Comparison of ENCODE assay signal across 8 cellular contexts in the genomic region with DNA sequence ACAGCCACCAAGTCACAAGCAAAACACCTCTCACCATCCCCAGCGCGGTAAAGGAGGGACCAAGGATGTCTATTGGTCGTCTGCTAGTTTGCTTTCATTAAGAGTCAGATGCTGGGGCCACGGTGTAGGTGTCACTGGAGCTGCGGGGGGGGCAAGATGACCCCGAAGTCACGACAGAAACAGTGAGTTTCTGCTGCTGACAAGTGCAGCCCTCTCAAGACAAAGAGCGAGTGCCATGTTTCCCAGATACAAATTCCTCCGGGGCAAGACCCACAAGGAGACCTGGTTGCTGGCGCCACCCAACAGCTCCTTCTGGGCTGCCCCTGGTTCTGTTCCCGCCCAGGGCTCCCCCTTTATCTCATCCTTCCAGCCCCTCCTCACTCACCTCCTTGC. TPM values are rescaled to one million over a fixed set of nuclear protein-coding genes. Genes with fewer than 3 reads are reported as not detected.
DNase-seq lines count a peak whose midpoint lies in the region; TF ChIP-seq lines count a peak whose summit lies in the region.

No MANE protein-coding gene starts in this region.

- H3K27me3 Mint-ChIP-seq in endothelial cell (ENCODE audit: unreplicated experiment): peaks cover 7% of the 10 kb centered on the region

- peaks cover 13% of the 10 kb centered on the region for H3K4me1 Mint-ChIP-seq in endothelial cell (ENCODE audit: unreplicated experiment)

- H3K4me3 ChIP-seq in HL-60 (replicated peaks; ENCODE audit: insufficient read depth, low read length) (peak overlapping the region; percentile 77), stomach smooth muscle (ENCODE audit: low read length in 2 of 2) (peak overlapping the region; percentile 77 to 81)

- H3K36me3 Mint-ChIP-seq in endothelial cell (ENCODE audit: low read depth, unreplicated experiment): peaks cover 9% of the 10 kb centered on the region

- peak overlapping the region; percentile 84 for H3K27ac Mint-ChIP-seq in endothelial cell (ENCODE audit: unreplicated experiment)

- peak overlapping the region; percentile 80 to 93 for H3K9ac ChIP-seq in stomach smooth muscle (ENCODE audit: low read length in 2 of 2)

- H3K27me3 ChIP-seq in HL-60 (ENCODE audit: insufficient read depth, poor library complexity, severe bottlenecking) (no peaks in the 10 kb centered on the region), stomach smooth muscle (ENCODE audit: control insufficient read depth in 1 of 2, insufficient read depth in 2 of 2, low read length in 2 of 2) (no peaks in the 10 kb centered on the region)

- peak; percentile 76 for DNase-seq in activated effector memory CD4-positive, alpha-beta T cell treated with anti-CD3 and anti-CD28 coated beads, Interleukin-2, amount 50 U/mL, for 16 hours
- DNase-seq in activated effector memory CD4-positive, alpha-beta T cell treated with Interleukin-2 at 50 U/mL for 16 hours: no peak
- DNase-seq in HL-60 (ENCODE audit: low read depth in 1 of 2, low spot score in 1 of 2) (no peak), endothelial cell (ENCODE audit: low spot score) (no peak), myocyte (ENCODE audit: low read depth) (peak; percentile 23), NCI-H2081 treated with DMSO at 0.1 percent for 48 hours (lab: John Stamatoyannopoulos, UW) (no peak)
- peak; percentile 69 for DNase-seq in activated CD4-positive, alpha-beta T cell treated with anti-CD3 and anti-CD28 coated beads for 48 hours

- H3K36me3 ChIP-seq in stomach smooth muscle (ENCODE audit: control insufficient read depth in 2 of 2, insufficient read depth in 2 of 2, low read length in 2 of 2): peaks cover 0 to 8% of the 10 kb centered on the region in 2 donors

- H3K9me3 ChIP-seq in stomach smooth muscle (ENCODE audit: control insufficient read depth in 2 of 2, low read length in 2 of 2): no peaks in the 10 kb centered on the region

- peak overlapping the region; percentile 90 for H3K27ac ChIP-seq in HL-60 (replicated peaks)
- peak overlapping the region; percentile 84 for H3K27ac ChIP-seq in stomach smooth muscle (ENCODE audit: low read length)

- no peaks in the 10 kb centered on the region for H3K9me3 Mint-ChIP-seq in endothelial cell (ENCODE audit: unreplicated experiment)

- H3K4me3 Mint-ChIP-seq in endothelial cell (ENCODE audit: unreplicated experiment): peak overlapping the region; percentile 97

- no peak for TF ChIP-seq CTCF in HL-60 (IDR thresholded peaks at IDR 0.05; ENCODE audit: insufficient read depth, low read length)
- no peak for TF ChIP-seq CTCF in endothelial cell (IDR thresholded peaks at IDR 0.05; ENCODE audit: unreplicated experiment)

- H3K4me1 ChIP-seq in stomach smooth muscle (ENCODE audit: control insufficient read depth, insufficient read depth, low read length): peaks cover 9% of the 10 kb centered on the region

RNA-seq across cellular contexts. Expression of a gene that starts 0.7 kb away (rescaled TPM):
- 84.4 TPM for total RNA-seq in endothelial cell (ENCODE audit: unreplicated experiment)
- 12.7 and 13.7 TPM in 2 replicates for total RNA-seq in myocyte
- 16.0 TPM for polyA plus RNA-seq in myocyte (2012)

RNA-seq across cellular contexts. Expression of a gene that starts 44.4 kb away (rescaled TPM):
- total RNA-seq in endothelial cell (ENCODE audit: unreplicated experiment): 30.0 TPM
- total RNA-seq in myocyte: 23.1 and 26.4 TPM in 2 replicates
- 66.3 TPM for polyA plus RNA-seq in myocyte (2012)

RNA-seq across cellular contexts. Expression of a gene that starts 47.5 kb away (rescaled TPM):
- total RNA-seq in endothelial cell (ENCODE audit: unreplicated experiment): 4.1 TPM
- total RNA-seq in myocyte: 2.6 and 2.8 TPM in 2 replicates
- polyA plus RNA-seq in myocyte (2012): 9.9 TPM

Comparison
In these comparisons a context has a peak if more than half of its experiments do, and no peak if none do; other contexts are left out.
1. DNase-seq: peak in activated effector memory CD4-positive, alpha-beta T cell treated with anti-CD3 and anti-CD28 coated beads, Interleukin-2, amount 50 U/mL, for 16 hours (single experiment), activated CD4-positive, alpha-beta T cell treated with anti-CD3 and anti-CD28 coated beads for 48 hours (single experiment) and myocyte (single experiment); none in activated effector memory CD4-positive, alpha-beta T cell treated with Interleukin-2 at 50 U/mL for 16 hours (single experiment), HL-60 (0 of 2), endothelial cell (single experiment) and NCI-H2081 treated with DMSO at 0.1 percent for 48 hours (single experiment).